ENCODE assay signal across 17 cellular contexts in the genomic region with DNA sequence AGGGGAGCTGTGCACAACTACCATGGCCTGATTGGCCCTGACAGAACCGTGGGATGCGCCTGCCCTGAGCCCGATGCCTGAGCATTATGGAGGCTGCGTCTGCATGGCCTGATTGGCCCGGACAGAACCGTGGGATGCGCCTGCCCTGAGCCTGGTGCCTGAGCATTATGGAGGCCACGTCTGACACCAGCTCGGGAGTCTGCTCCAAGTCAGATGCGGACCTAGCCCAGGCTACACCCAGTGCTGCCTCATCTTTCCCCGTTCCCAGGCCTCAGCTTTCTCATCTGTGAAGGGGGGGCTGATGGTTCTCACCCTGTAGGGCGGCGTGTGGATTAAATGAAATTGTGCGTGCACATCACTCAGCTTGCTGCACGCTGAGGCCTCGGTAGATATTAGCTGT. TPM values are rescaled to one million over a fixed set of nuclear protein-coding genes. Genes with fewer than 3 reads are reported as not detected.
A peak's percentile ranks its signal among the peaks of the same experiment; 100 is the strongest.
DNase-seq lines count a peak whose midpoint lies in the region; ATAC-seq, FAIRE-seq and TF ChIP-seq lines count a peak whose summit lies in the region.
"Had no signal": no experiment of that assay in that cellular context is flagged by ENCODE, and none has a peak within 500 bp of the region (broad histone marks: within the 10 kb centered on the region; RNA-seq: fewer than 3 reads in every experiment).

No MANE protein-coding gene starts in this region.

- H3K4me2 ChIP-seq in K562 (ENCODE audit: insufficient read depth, low read length) = no peak overlapping the region
- H3K4me2 ChIP-seq: BLaER1 had no signal

- peaks cover 3% of the 10 kb centered on the region for H3K9me3 Mint-ChIP-seq in activated CD8-positive, alpha-beta memory T cell treated with anti-CD3 and anti-CD28 coated beads, Interleukin-2, amount 10 ng/mL, durations not matched to agents 7 days and 5 days (ENCODE audit: low read depth)
- peaks cover 12% of the 10 kb centered on the region for H3K9me3 Mint-ChIP-seq in mesothelial cell of epicardium
- H3K9me3 Mint-ChIP-seq in type B pancreatic cell = no peaks in the 10 kb centered on the region
- H3K9me3 Mint-ChIP-seq: CD8-positive, alpha-beta memory T cell had no signal

- intact Hi-C loops in K562 (cut with micrococcal nuclease) = loop anchor here (10.0 kb wide), 1 partner anchor 145 kb away; no protein-coding TSS in a partner anchor

- peaks cover 40% of the 10 kb centered on the region for H3K79me2 ChIP-seq in K562 (ENCODE audit: control insufficient read depth, insufficient read depth, low read length)

- peak overlapping the region in 1 of 2 experiments; percentile 61; a peak in 1 of 4 replicates for H3K9ac ChIP-seq in K562 (ENCODE audit: insufficient read depth in 1 of 2, low read depth in 2 of 2, low read length in 2 of 2)
- H3K9ac ChIP-seq: BLaER1 had no signal

- peak; percentile 26 for DNase-seq in activated CD8-positive, alpha-beta memory T cell treated with anti-CD3 and anti-CD28 coated beads, Interleukin-2, amount 10 ng/mL, durations not matched to agents 7 days and 5 days
- DNase-seq in activated CD8-positive, alpha-beta memory T cell treated with anti-CD3 and anti-CD28 coated beads for 24 hours = no peak
- peak in 1 of 4 experiments; percentile 15 for DNase-seq in K562 (ENCODE audit: extremely low read depth in 1 of 4, low spot score in 3 of 4)
- DNase-seq in mesothelial cell of epicardium (ENCODE audit: low spot score in 2 of 2, unreplicated experiment in 2 of 2) = peak; percentile 14 to 30
- peak; percentile 40 for DNase-seq in type B pancreatic cell (ENCODE audit: extremely low spot score, unreplicated experiment)
- DNase-seq in HuH-7.5 (ENCODE audit: low spot score) = no peak
- DNase-seq: 8988T, GF-D8, MM.1S, NCI-H1105 treated with DMSO at 0.1 percent for 48 hours, NCI-H187, SHP77 treated with DMSO at 0.1 percent for 48 hours had no signal

- no peak for ATAC-seq in activated CD8-positive, alpha-beta memory T cell treated with anti-CD3 and anti-CD28 coated beads, Interleukin-2, amount 10 ng/mL, durations not matched to agents 7 days and 5 days
- ATAC-seq in K562 (no peak), GM19023 (IDR thresholded peaks at IDR 0.05; ENCODE audit: unreplicated experiment) (no peak), GM19324 (IDR thresholded peaks at IDR 0.05; ENCODE audit: low FRiP score, unreplicated experiment) (no peak)

- TF ChIP-seq CTCF in K562 (IDR thresholded peaks at IDR 0.05 in 2 of 3, conservative IDR thresholded peaks at IDR 0.05 in 1 of 3; ENCODE audit: insufficient read depth in 2 of 3, low read depth in 1 of 3, low read length in 3 of 3) (no peak), mesothelial cell of epicardium (IDR thresholded peaks at IDR 0.05; ENCODE audit: unreplicated experiment) (no peak), type B pancreatic cell (conservative IDR thresholded peaks at IDR 0.05) (no peak)

- peaks cover 25% of the 10 kb centered on the region for H4K20me1 ChIP-seq in K562 (replicated peaks; ENCODE audit: control insufficient read depth, insufficient read depth, low read length)

- in situ Hi-C loops in K562 (cut with MboI) = no loop called here

- peaks cover 32% of the 10 kb centered on the region for H3K36me3 Mint-ChIP-seq in activated CD8-positive, alpha-beta memory T cell treated with anti-CD3 and anti-CD28 coated beads, Interleukin-2, amount 10 ng/mL, durations not matched to agents 7 days and 5 days
- H3K36me3 Mint-ChIP-seq in mesothelial cell of epicardium (peaks cover 22% of the 10 kb centered on the region), type B pancreatic cell (peaks cover 30% of the 10 kb centered on the region)

- no peaks in the 10 kb centered on the region for H3K9me3 ChIP-seq in K562 (replicated peaks; ENCODE audit: control insufficient read depth, insufficient read depth, low read depth, low read length)

- no TSS peak for BruUV-seq in K562 (replicated peaks; lab: Mats Ljungman, UMichigan)

- H3K4me1 ChIP-seq in K562 (replicated peaks in 1 of 2; ENCODE audit: control insufficient read depth in 2 of 2, insufficient read depth in 2 of 2, low read length in 2 of 2) = peaks cover 5 to 27% of the 10 kb centered on the region in 2 experiments
- H3K4me1 ChIP-seq: BLaER1 had no signal

- no peak overlapping the region for H3K4me3 Mint-ChIP-seq in activated CD8-positive, alpha-beta memory T cell treated with anti-CD3 and anti-CD28 coated beads, Interleukin-2, amount 10 ng/mL, durations not matched to agents 7 days and 5 days
- no peak overlapping the region for H3K4me3 Mint-ChIP-seq in mesothelial cell of epicardium
- H3K4me3 Mint-ChIP-seq in type B pancreatic cell = no peak overlapping the region
- H3K4me3 Mint-ChIP-seq: CD8-positive, alpha-beta memory T cell had no signal

- 87% methylated on average over 16 of the region's 16 CpGs for WGBS in K562 (ENCODE audit: insufficient coverage, low coverage, missing lambda C conversion rate)

- H3K27me3 Mint-ChIP-seq in activated CD8-positive, alpha-beta memory T cell treated with anti-CD3 and anti-CD28 coated beads, Interleukin-2, amount 10 ng/mL, durations not matched to agents 7 days and 5 days = no peaks in the 10 kb centered on the region
- H3K27me3 Mint-ChIP-seq in mesothelial cell of epicardium (ENCODE audit: low read depth) (no peaks in the 10 kb centered on the region), type B pancreatic cell (no peaks in the 10 kb centered on the region)

- peaks cover 21% of the 10 kb centered on the region for H3K4me1 Mint-ChIP-seq in activated CD8-positive, alpha-beta memory T cell treated with anti-CD3 and anti-CD28 coated beads, Interleukin-2, amount 10 ng/mL, durations not matched to agents 7 days and 5 days
- H3K4me1 Mint-ChIP-seq in mesothelial cell of epicardium = no peaks in the 10 kb centered on the region
- H3K4me1 Mint-ChIP-seq in type B pancreatic cell (ENCODE audit: unreplicated experiment) = peaks cover 11% of the 10 kb centered on the region

- peaks cover 12% of the 10 kb centered on the region for H3K9me1 ChIP-seq in K562 (ENCODE audit: control insufficient read depth, insufficient read depth, low read length)

- H2AFZ ChIP-seq in K562 (ENCODE audit: low read depth, low read length) = no peak overlapping the region

- H3K36me3 ChIP-seq in K562 (ENCODE audit: control insufficient read depth, insufficient read depth, low read length) = peaks cover 96% of the 10 kb centered on the region

- no peak overlapping the region for H3K4me3 ChIP-seq in K562
- H3K4me3 ChIP-seq: BLaER1 had no signal

- POLR2A ChIA-PET in K562 (lab: Yijun Ruan, JAX) = interaction anchor here (0.5 to 1.3 kb wide), 2 partner anchors 102 to 173 kb away, joined by 3 read pairs; no protein-coding TSS in a partner anchor

- FAIRE-seq in K562 (lab: Jason Lieb, UNC) = no peak
- FAIRE-seq: H1 had no signal

- H3K27me3 ChIP-seq in K562 (ENCODE audit: control insufficient read depth in 2 of 2, insufficient read depth in 2 of 2, low read length in 2 of 2) = no peaks in the 10 kb centered on the region
- H3K27me3 ChIP-seq: BLaER1 had no signal

- no peak for TF ChIP-seq EP300 in K562 (IDR thresholded peaks at IDR 0.05; ENCODE audit: low read length)

- no peak overlapping the region for H3K27ac Mint-ChIP-seq in activated CD8-positive, alpha-beta memory T cell treated with anti-CD3 and anti-CD28 coated beads, Interleukin-2, amount 10 ng/mL, durations not matched to agents 7 days and 5 days
- H3K27ac Mint-ChIP-seq in mesothelial cell of epicardium (no peak overlapping the region), type B pancreatic cell (no peak overlapping the region)
- H3K27ac Mint-ChIP-seq: CD8-positive, alpha-beta memory T cell had no signal

- no peak overlapping the region for H3K27ac ChIP-seq in K562 (ENCODE audit: extremely low read depth, low read depth, low read length)
- H3K27ac ChIP-seq: BLaER1 had no signal

- TF ChIP-seq POLR2A in K562 (conservative IDR thresholded peaks at IDR 0.05) = no peak

- CTCF ChIA-PET in activated CD8-positive, alpha-beta memory T cell treated with anti-CD3 and anti-CD28 coated beads, Interleukin-2, amount 10 ng/mL, durations not matched to agents 7 days and 5 days (lab: Charles Lee) = interaction anchor here (1.4 kb wide), 1 partner anchor 172 kb away, joined by 4 read pairs; no protein-coding TSS in a partner anchor
- CTCF ChIA-PET in K562 (lab: Yijun Ruan, JAX; ENCODE audit: low intra/inter-chr PET ratio) = no interaction called here

- no peak for TF ChIP-seq RAD21 in K562 (CRISPR knock-in tag; conservative IDR thresholded peaks at IDR 0.05 in 1 of 2, IDR thresholded peaks at IDR 0.05 in 1 of 2)

TF ChIP-seq in K562, 482 proteins besides CTCF, POLR2A, EP300 and RAD21 (continues in another document):
- TF ChIP-seq, protein P1, sequence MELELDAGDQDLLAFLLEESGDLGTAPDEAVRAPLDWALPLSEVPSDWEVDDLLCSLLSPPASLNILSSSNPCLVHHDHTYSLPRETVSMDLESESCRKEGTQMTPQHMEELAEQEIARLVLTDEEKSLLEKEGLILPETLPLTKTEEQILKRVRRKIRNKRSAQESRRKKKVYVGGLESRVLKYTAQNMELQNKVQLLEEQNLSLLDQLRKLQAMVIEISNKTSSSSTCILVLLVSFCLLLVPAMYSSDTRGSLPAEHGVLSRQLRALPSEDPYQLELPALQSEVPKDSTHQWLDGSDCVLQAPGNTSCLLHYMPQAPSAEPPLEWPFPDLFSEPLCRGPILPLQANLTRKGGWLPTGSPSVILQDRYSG (tag; conservative IDR thresholded peaks at IDR 0.05; ENCODE audit: low read depth) = no peak

RNA-seq across cellular contexts. Expression of a gene that starts 7.3 kb away (rescaled TPM):
- 10 to 100 TPM; 32.2 to 40.5 TPM for total RNA-seq in activated CD8-positive, alpha-beta memory T cell treated with anti-CD3 and anti-CD28 coated beads, Interleukin-2, amount 10 ng/mL, durations not matched to agents 7 days and 5 days
- total RNA-seq in K562 (2011; cell fraction: chromatin; rRNA removed; ENCODE audit: low replicate concordance) = 124 and 152 TPM in 2 replicates
- 76.5 and 81.0 TPM in 2 replicates for total RNA-seq in K562 (2011; cell fraction: nucleolus; rRNA removed)
- 63.1 and 68.9 TPM in 2 replicates for total RNA-seq in K562 (2011; cell fraction: nucleoplasm; rRNA removed)
- total RNA-seq in K562 (2014; rRNA removed) (17.6 and 27.4 TPM in 2 replicates), K562 (2014; rRNA removed; fragmentation: Illumina TruSeq; extraction: Trizol) (9.4 and 11.3 TPM in 2 replicates), K562 (2015; rRNA removed; fragmentation: Illumina TruSeq; extraction: Trizol) (16.3 and 17.4 TPM in 2 replicates), K562 (2021) (33.3 and 38.1 TPM in 2 replicates), mesothelial cell of epicardium (20.1 to 21.7 TPM (median 20.3 TPM) in 3 replicates), type B pancreatic cell (ENCODE audit: low replicate concordance) (14.2 and 27.8 TPM in 2 replicates)
- polyA plus RNA-seq in K562 (2011; rRNA removed) (14.0 and 17.8 TPM in 2 replicates), K562 (2014; fragmentation: Illumina TruSeq; extraction: Trizol) (14.2 and 15.2 TPM in 2 replicates), K562 (2014; fragmentation: Nextera tagmentation; extraction: Ambion mirVana) (1 to 10 TPM in 1 of 2 experiments, under 1 TPM in 1; 0.89 to 1.4 TPM), K562 (2014; rRNA removed) (19.9 and 28.6 TPM in 2 replicates)
- polyA plus RNA-seq in K562 (2011; cell fraction: cytosol; rRNA removed) = 11.8 and 15.1 TPM in 2 replicates
- polyA plus RNA-seq in K562 (2011; cell fraction: nucleus; rRNA removed) = 32.3 and 49.2 TPM in 2 replicates
- 15.2 and 20.5 TPM in 2 replicates for polyA plus RNA-seq in K562 (2012)
- 23.6 and 27.4 TPM in 2 replicates for polyA minus RNA-seq in K562 (2011; rRNA and poly(A)+ RNA removed)
- polyA minus RNA-seq in K562 (2011; cell fraction: cytosol; rRNA and poly(A)+ RNA removed) = 19.7 and 26.2 TPM in 2 replicates
- polyA minus RNA-seq in K562 (2011; cell fraction: nucleus; rRNA and poly(A)+ RNA removed) = 40.4 and 45.3 TPM in 2 replicates

Comparison
In these comparisons a context has a peak if more than half of its experiments do, and no peak if none do; other contexts are left out.
1. DNase-seq: peak in activated CD8-positive, alpha-beta memory T cell treated with anti-CD3 and anti-CD28 coated beads, Interleukin-2, amount 10 ng/mL, durations not matched to agents 7 days and 5 days (single experiment), mesothelial cell of epicardium (2 of 2) and type B pancreatic cell (single experiment); none in activated CD8-positive, alpha-beta memory T cell treated with anti-CD3 and anti-CD28 coated beads for 24 hours (single experiment) and HuH-7.5 (single experiment).